ENCODE assay signal across 23 cellular contexts in genomic region chr12:32021346-32021773, GRCh38.
"Had no signal": no experiment of that assay in that cellular context is flagged by ENCODE, and none has a peak within 500 bp of the region (broad histone marks: within the 10 kb centered on the region; RNA-seq: fewer than 3 reads in every experiment).

No MANE protein-coding gene starts in this region.

- H3K27ac ChIP-seq: adrenal gland, heart right ventricle, tibial artery had no signal

- H3K4me1 ChIP-seq: adrenal gland, tibial artery had no signal

- H3K27me3 Mint-ChIP-seq: activated CD8-positive, alpha-beta T cell treated with anti-CD3 and anti-CD28 coated beads for 36 hours; stimulated activated naive CD8-positive, alpha-beta T cell treated with anti-CD3 and anti-CD28 coated beads, Interleukin-15, Interleukin-2, amounts not matched to agents 100 ng/mL and 50 ng/mL, for 24 hours had no signal

- H3K4me3 Mint-ChIP-seq: activated CD8-positive, alpha-beta T cell treated with anti-CD3 and anti-CD28 coated beads for 36 hours; activated naive CD4-positive, alpha-beta T cell treated with anti-CD3 and anti-CD28 coated beads for 36 hours; stimulated activated naive CD8-positive, alpha-beta T cell treated with anti-CD3 and anti-CD28 coated beads, Interleukin-15, Interleukin-2, amounts not matched to agents 100 ng/mL and 50 ng/mL, for 24 hours had no signal

- H3K9me3 Mint-ChIP-seq: activated CD8-positive, alpha-beta T cell treated with anti-CD3 and anti-CD28 coated beads for 36 hours had no signal

- H3K9me3 ChIP-seq: adrenal gland, heart right ventricle, mucosa of descending colon, tibial artery had no signal

- ATAC-seq: heart right ventricle, left colon, mucosa of descending colon had no signal

- FAIRE-seq: astrocyte, keratinocyte had no signal

- DNase-seq: activated CD4-positive, alpha-beta T cell treated with anti-CD3 and anti-CD28 coated beads for 4 hours; activated effector memory CD4-positive, alpha-beta T cell treated with Interleukin-2 at 50 U/mL for 16 hours; activated naive CD4-positive, alpha-beta T cell treated with anti-CD3 and anti-CD28 coated beads for 36 hours; activated T-cell treated with anti-CD3 and anti-CD28 coated beads, Interleukin-2, amount 50 U/mL, for 48 hours; adrenal gland; central memory CD4-positive, alpha-beta T cell; dermis blood vessel endothelial cell; effector CD8-positive, alpha-beta T cell; foreskin fibroblast; heart right ventricle; left colon; mesenchymal stem cell; mucosa of descending colon; occipital lobe; posterior cingulate gyrus; stimulated activated CD4-positive, alpha-beta T cell treated with anti-CD3 and anti-CD28 coated beads, Interleukin-2, amount 100 ng/mL, for 48 hours; stimulated activated CD8-positive, alpha-beta memory T cell treated with anti-CD3 and anti-CD28 coated beads, Interleukin-4, amount 100 ng/mL, for 48 hours; T-helper 9 cell; tibial artery had no signal

- H3K27me3 ChIP-seq: adrenal gland, heart right ventricle, tibial artery had no signal

- H3K4me3 ChIP-seq: adrenal gland, heart right ventricle, mucosa of descending colon, tibial artery had no signal

- H3K36me3 ChIP-seq: adrenal gland, heart right ventricle, tibial artery had no signal

- H3K27ac Mint-ChIP-seq: activated naive CD4-positive, alpha-beta T cell treated with anti-CD3 and anti-CD28 coated beads for 36 hours; stimulated activated naive CD8-positive, alpha-beta T cell treated with anti-CD3 and anti-CD28 coated beads, Interleukin-15, Interleukin-2, amounts not matched to agents 100 ng/mL and 50 ng/mL, for 24 hours had no signal
